Comparison of ENCODE assay signal across 2 cellular contexts in the genomic region with DNA sequence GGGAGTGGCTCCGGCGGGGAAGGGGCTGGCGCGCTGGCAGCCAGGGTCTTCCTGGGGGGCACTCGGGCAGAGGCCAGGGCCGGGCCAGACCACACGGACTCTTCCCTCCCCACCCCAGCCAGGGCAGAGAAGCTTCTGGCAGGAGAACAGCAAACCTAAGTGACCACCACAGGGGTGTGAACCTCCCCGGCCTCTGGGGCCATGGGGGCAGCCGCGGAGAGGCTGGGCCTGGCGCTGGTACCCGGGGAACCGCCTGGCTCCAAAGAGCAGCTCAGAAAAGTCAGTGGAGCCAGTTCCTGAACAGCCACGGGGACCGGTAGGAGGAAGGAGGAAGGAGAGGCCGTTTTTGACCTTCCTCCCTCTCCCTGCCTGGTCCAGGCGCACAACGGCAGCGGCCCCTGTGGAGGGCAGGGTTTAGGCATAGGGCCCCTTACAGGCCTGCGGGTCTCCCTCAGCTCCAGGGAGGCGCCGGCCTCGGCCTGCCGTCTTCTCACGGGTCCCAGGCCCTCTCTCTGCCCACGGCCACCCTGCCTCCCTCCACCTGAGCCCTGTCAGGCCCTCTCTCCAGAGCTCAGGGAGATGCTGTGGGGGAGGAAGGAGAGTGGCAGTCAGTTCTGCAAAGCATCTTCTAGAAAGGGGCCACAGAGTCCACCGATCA.
TF ChIP-seq lines count a peak whose summit lies in the region.

No MANE protein-coding gene starts in this region.

TF ChIP-seq in SK-N-SH treated with all-trans-retinoic acid at 6 μM for 48 hours, 23 proteins besides CTCF, POLR2A, EP300 and RAD21:
- no peak for TF ChIP-seq OSR1 (CRISPR knock-in tag; IDR thresholded peaks at IDR 0.05)
- TF ChIP-seq ARNTL (CRISPR knock-in tag; IDR thresholded peaks at IDR 0.05; ENCODE audit: borderline replicate concordance, low read depth), result no peak
- TF ChIP-seq ISL1 (CRISPR knock-in tag; IDR thresholded peaks at IDR 0.05), result no peak
- TF ChIP-seq CSDC2 (CRISPR knock-in tag; IDR thresholded peaks at IDR 0.05), result no peak
- TF ChIP-seq ZNF565 (CRISPR knock-in tag; conservative IDR thresholded peaks at IDR 0.05; ENCODE audit: low read depth), result no peak
- no peak for TF ChIP-seq GLIS3 (CRISPR knock-in tag; IDR thresholded peaks at IDR 0.05)
- no peak for TF ChIP-seq ZFP3 (CRISPR knock-in tag; IDR thresholded peaks at IDR 0.05)
- no peak for TF ChIP-seq ZC3H10 (CRISPR knock-in tag; IDR thresholded peaks at IDR 0.05)
- TF ChIP-seq BACH2 (CRISPR knock-in tag; IDR thresholded peaks at IDR 0.05; ENCODE audit: borderline replicate concordance), result no peak

TF ChIP-seq in SK-N-SH, 30 proteins besides CTCF, POLR2A, EP300 and RAD21:
- TF ChIP-seq TCF12 (IDR thresholded peaks at IDR 0.05) (no peak), FOXJ3 (CRISPR knock-in tag; IDR thresholded peaks at IDR 0.05) (no peak), SIN3A (IDR thresholded peaks at IDR 0.05; ENCODE audit: borderline replicate concordance, low read depth, low read length) (no peak), JUND (IDR thresholded peaks at IDR 0.05) (no peak), EZH2phosphoT487 (IDR thresholded peaks at IDR 0.05; ENCODE audit: borderline replicate concordance, low read depth) (no peak), CHD2 (IDR thresholded peaks at IDR 0.05; ENCODE audit: low read length, partially characterized antibody) (no peak), POLR2AphosphoS5 (IDR thresholded peaks at IDR 0.05; ENCODE audit: low read depth, low read length) (no peak), FOXM1 (IDR thresholded peaks at IDR 0.05; ENCODE audit: low read depth) (no peak), FOSL2 (IDR thresholded peaks at IDR 0.05; ENCODE audit: borderline replicate concordance, low read depth) (no peak), YY1 (IDR thresholded peaks at IDR 0.05; ENCODE audit: low read depth) (no peak)
- TF ChIP-seq, protein P1, sequence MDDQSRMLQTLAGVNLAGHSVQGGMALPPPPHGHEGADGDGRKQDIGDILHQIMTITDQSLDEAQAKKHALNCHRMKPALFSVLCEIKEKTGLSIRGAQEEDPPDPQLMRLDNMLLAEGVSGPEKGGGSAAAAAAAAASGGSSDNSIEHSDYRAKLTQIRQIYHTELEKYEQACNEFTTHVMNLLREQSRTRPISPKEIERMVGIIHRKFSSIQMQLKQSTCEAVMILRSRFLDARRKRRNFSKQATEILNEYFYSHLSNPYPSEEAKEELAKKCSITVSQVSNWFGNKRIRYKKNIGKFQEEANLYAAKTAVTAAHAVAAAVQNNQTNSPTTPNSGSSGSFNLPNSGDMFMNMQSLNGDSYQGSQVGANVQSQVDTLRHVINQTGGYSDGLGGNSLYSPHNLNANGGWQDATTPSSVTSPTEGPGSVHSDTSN (IDR thresholded peaks at IDR 0.05), result no peak
- TF ChIP-seq, protein P2, sequence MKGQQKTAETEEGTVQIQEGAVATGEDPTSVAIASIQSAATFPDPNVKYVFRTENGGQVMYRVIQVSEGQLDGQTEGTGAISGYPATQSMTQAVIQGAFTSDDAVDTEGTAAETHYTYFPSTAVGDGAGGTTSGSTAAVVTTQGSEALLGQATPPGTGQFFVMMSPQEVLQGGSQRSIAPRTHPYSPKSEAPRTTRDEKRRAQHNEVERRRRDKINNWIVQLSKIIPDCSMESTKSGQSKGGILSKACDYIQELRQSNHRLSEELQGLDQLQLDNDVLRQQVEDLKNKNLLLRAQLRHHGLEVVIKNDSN (IDR thresholded peaks at IDR 0.05; ENCODE audit: borderline replicate concordance, low read depth), result no peak
- TF ChIP-seq, protein P3, sequence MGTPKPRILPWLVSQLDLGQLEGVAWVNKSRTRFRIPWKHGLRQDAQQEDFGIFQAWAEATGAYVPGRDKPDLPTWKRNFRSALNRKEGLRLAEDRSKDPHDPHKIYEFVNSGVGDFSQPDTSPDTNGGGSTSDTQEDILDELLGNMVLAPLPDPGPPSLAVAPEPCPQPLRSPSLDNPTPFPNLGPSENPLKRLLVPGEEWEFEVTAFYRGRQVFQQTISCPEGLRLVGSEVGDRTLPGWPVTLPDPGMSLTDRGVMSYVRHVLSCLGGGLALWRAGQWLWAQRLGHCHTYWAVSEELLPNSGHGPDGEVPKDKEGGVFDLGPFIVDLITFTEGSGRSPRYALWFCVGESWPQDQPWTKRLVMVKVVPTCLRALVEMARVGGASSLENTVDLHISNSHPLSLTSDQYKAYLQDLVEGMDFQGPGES (IDR thresholded peaks at IDR 0.05; ENCODE audit: low read depth, low read length), result no peak
- TF ChIP-seq, protein P4, sequence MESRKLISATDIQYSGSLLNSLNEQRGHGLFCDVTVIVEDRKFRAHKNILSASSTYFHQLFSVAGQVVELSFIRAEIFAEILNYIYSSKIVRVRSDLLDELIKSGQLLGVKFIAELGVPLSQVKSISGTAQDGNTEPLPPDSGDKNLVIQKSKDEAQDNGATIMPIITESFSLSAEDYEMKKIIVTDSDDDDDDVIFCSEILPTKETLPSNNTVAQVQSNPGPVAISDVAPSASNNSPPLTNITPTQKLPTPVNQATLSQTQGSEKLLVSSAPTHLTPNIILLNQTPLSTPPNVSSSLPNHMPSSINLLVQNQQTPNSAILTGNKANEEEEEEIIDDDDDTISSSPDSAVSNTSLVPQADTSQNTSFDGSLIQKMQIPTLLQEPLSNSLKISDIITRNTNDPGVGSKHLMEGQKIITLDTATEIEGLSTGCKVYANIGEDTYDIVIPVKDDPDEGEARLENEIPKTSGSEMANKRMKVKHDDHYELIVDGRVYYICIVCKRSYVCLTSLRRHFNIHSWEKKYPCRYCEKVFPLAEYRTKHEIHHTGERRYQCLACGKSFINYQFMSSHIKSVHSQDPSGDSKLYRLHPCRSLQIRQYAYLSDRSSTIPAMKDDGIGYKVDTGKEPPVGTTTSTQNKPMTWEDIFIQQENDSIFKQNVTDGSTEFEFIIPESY (IDR thresholded peaks at IDR 0.05; ENCODE audit: borderline replicate concordance, low read depth), result no peak
